In the genomic region with DNA sequence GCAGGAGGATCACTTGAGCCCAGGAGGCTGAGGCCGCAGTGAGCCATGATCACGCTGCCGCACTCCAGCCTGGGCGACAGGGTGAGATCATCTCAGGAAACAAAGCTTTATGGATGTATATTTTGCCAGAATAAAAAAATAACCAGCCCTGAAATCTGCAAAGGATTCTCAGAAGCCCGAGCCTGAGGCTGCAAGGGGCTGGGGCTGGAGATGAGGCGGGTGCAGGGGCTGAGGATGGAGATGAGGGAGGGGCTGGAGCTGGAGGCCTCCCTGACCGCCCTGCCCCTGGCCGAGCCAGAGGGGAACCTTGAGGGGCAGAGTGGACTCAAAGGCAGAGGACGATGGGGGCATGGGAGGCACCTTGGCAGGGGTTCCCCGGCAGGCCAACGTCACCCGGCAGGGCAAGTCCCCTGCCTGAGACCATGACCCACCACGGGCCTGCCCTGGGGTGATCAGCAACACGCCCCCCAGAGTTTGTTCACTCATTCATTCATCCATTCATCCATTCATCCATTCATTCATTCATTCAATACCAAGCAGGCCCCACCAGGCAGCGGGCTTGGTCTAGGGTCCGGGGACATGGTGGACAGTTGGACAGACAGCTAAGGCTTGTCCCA, we compare ENCODE assay signal across 22 cellular contexts. TPM values are rescaled to one million over a fixed set of nuclear protein-coding genes. Genes with fewer than 3 reads are reported as not detected.
DNase-seq lines count a peak whose midpoint lies in the region; ATAC-seq, FAIRE-seq and TF ChIP-seq lines count a peak whose summit lies in the region.
"Had no signal": no experiment of that assay in that cellular context is flagged by ENCODE, and none has a peak within 500 bp of the region (broad histone marks: within the 10 kb centered on the region; RNA-seq: fewer than 3 reads in every experiment).

No MANE protein-coding gene starts in this region.

- TF ChIP-seq CTCF in C4-2B (conservative IDR thresholded peaks at IDR 0.05) (no peak), K562 (IDR thresholded peaks at IDR 0.05 in 2 of 3, conservative IDR thresholded peaks at IDR 0.05 in 1 of 3; ENCODE audit: insufficient read depth in 2 of 3, low read depth in 1 of 3, low read length in 3 of 3) (no peak)

- no TSS peak for BruUV-seq in K562 (replicated peaks; lab: Mats Ljungman, UMichigan)

- CTCF ChIA-PET in K562 (lab: Yijun Ruan, JAX; ENCODE audit: low intra/inter-chr PET ratio): no interaction called here

- no peaks in the 10 kb centered on the region for H3K4me1 Mint-ChIP-seq in activated T-cell treated with anti-CD3 and anti-CD28 coated beads, Interleukin-2, amount 50 U/mL, for 72 hours (ENCODE audit: low read depth)
- H3K4me1 Mint-ChIP-seq in activated T-cell treated with anti-CD3 and anti-CD28 coated beads, Interleukin-2, amount 50 U/mL, for 4 hours (ENCODE audit: low read depth): peaks cover 7% of the 10 kb centered on the region
- peaks cover 18 to 41% of the 10 kb centered on the region in 2 donors for H3K4me1 Mint-ChIP-seq in stimulated activated naive B cell treated with anti-CD40 and anti-IgM and Interleukin-4, amounts not matched to agents 10 μg/mL and 1 μg/mL and 100 μg/mL, for 72 hours

- 90% methylated on average over 16 of the region's 16 CpGs for WGBS in K562 (ENCODE audit: insufficient coverage, low coverage, missing lambda C conversion rate)

- no peaks in the 10 kb centered on the region for H3K27me3 Mint-ChIP-seq in activated T-cell treated with anti-CD3 and anti-CD28 coated beads, Interleukin-2, amount 50 U/mL, for 72 hours (ENCODE audit: low read depth)
- H3K27me3 Mint-ChIP-seq in activated T-cell treated with anti-CD3 and anti-CD28 coated beads, Interleukin-2, amount 50 U/mL, for 4 hours (ENCODE audit: low read depth): no peaks in the 10 kb centered on the region
- no peaks in the 10 kb centered on the region for H3K27me3 Mint-ChIP-seq in stimulated activated naive B cell treated with anti-CD40 and anti-IgM and Interleukin-4, amounts not matched to agents 10 μg/mL and 1 μg/mL and 100 μg/mL, for 72 hours
- H3K27me3 Mint-ChIP-seq: CD4-positive, alpha-beta memory T cell; IgD-negative memory B cell had no signal

- no peaks in the 10 kb centered on the region for H3K9me3 Mint-ChIP-seq in activated T-cell treated with anti-CD3 and anti-CD28 coated beads, Interleukin-2, amount 50 U/mL, for 72 hours
- no peaks in the 10 kb centered on the region for H3K9me3 Mint-ChIP-seq in activated T-cell treated with anti-CD3 and anti-CD28 coated beads, Interleukin-2, amount 50 U/mL, for 4 hours
- no peaks in the 10 kb centered on the region for H3K9me3 Mint-ChIP-seq in stimulated activated naive B cell treated with anti-CD40 and anti-IgM and Interleukin-4, amounts not matched to agents 10 μg/mL and 1 μg/mL and 100 μg/mL, for 72 hours
- H3K9me3 Mint-ChIP-seq: CD4-positive, alpha-beta memory T cell; GM23338; HFFc6; IgD-negative memory B cell had no signal

- intact Hi-C loops in K562 (cut with micrococcal nuclease) (no loop called here), Right ventricle myocardium inferior (cut with DNase I) (no loop called here)

- H3K4me3 Mint-ChIP-seq in activated T-cell treated with anti-CD3 and anti-CD28 coated beads, Interleukin-2, amount 50 U/mL, for 72 hours: no peak overlapping the region
- H3K4me3 Mint-ChIP-seq in activated T-cell treated with anti-CD3 and anti-CD28 coated beads, Interleukin-2, amount 50 U/mL, for 4 hours: no peak overlapping the region
- no peak overlapping the region for H3K4me3 Mint-ChIP-seq in stimulated activated naive B cell treated with anti-CD40 and anti-IgM and Interleukin-4, amounts not matched to agents 10 μg/mL and 1 μg/mL and 100 μg/mL, for 72 hours
- H3K4me3 Mint-ChIP-seq: CD14-positive monocyte; CD4-positive, alpha-beta memory T cell; GM23338; HFFc6 had no signal

- no peak for DNase-seq in activated T-cell treated with anti-CD3 and anti-CD28 coated beads, Interleukin-2, amount 50 U/mL, for 72 hours
- no peak for DNase-seq in activated T-cell treated with anti-CD3 and anti-CD28 coated beads, Interleukin-2, amount 50 U/mL, for 4 hours
- DNase-seq in K562 (ENCODE audit: extremely low read depth in 1 of 4, low spot score in 3 of 4): no peak
- no peak for DNase-seq in stimulated activated naive B cell treated with anti-CD40 and anti-IgM and Interleukin-4, amounts not matched to agents 10 μg/mL and 1 μg/mL and 100 μg/mL, for 72 hours
- DNase-seq in Right ventricle myocardium inferior (ENCODE audit: missing footprints): no peak
- DNase-seq: BE2C; CD4-positive, alpha-beta memory T cell; DMS153; DMS79; GDM1; HCEC 1CT; HFFc6 had no signal

- peak overlapping the region; percentile 69 for H3K27ac Mint-ChIP-seq in activated T-cell treated with anti-CD3 and anti-CD28 coated beads, Interleukin-2, amount 50 U/mL, for 72 hours
- peak overlapping the region; percentile 25 for H3K27ac Mint-ChIP-seq in stimulated activated naive B cell treated with anti-CD40 and anti-IgM and Interleukin-4, amounts not matched to agents 10 μg/mL and 1 μg/mL and 100 μg/mL, for 72 hours
- H3K27ac Mint-ChIP-seq: GM23338, HFFc6, IgD-negative memory B cell had no signal

- no peak for ATAC-seq in activated T-cell treated with anti-CD3 and anti-CD28 coated beads, Interleukin-2, amount 50 U/mL, for 72 hours (replicated peaks in 1 of 2)
- no peak for ATAC-seq in activated T-cell treated with anti-CD3 and anti-CD28 coated beads, Interleukin-2, amount 50 U/mL, for 4 hours
- ATAC-seq in K562 (no peak), Right ventricle myocardium inferior (no peak), esophagus mucosa (no peak)
- no peak for ATAC-seq in stimulated activated naive B cell treated with anti-CD40 and anti-IgM and Interleukin-4, amounts not matched to agents 10 μg/mL and 1 μg/mL and 100 μg/mL, for 72 hours (replicated peaks)

- H3K79me2 ChIP-seq in K562 (ENCODE audit: control insufficient read depth, insufficient read depth, low read length): peaks cover 82% of the 10 kb centered on the region

- H3K9ac ChIP-seq in K562 (ENCODE audit: insufficient read depth in 1 of 2, low read depth in 2 of 2, low read length in 2 of 2): peak overlapping the region in 1 of 2 experiments; percentile 71; a peak in 1 of 4 replicates

- peaks cover 86% of the 10 kb centered on the region; the same call in 2 of the 3 replicates for H3K36me3 ChIP-seq in K562 (ENCODE audit: control insufficient read depth, insufficient read depth, low read length)
- H3K36me3 ChIP-seq: BE2C had no signal

- peaks cover 36% of the 10 kb centered on the region for H4K20me1 ChIP-seq in K562 (replicated peaks; ENCODE audit: control insufficient read depth, insufficient read depth, low read length)

- H3K4me2 ChIP-seq in K562 (ENCODE audit: insufficient read depth, low read length): no peak overlapping the region
- H3K4me2 ChIP-seq: GM23338 had no signal

- H3K36me3 Mint-ChIP-seq in activated T-cell treated with anti-CD3 and anti-CD28 coated beads, Interleukin-2, amount 50 U/mL, for 72 hours (ENCODE audit: insufficient read depth in 2 of 2): no peaks in the 10 kb centered on the region
- H3K36me3 Mint-ChIP-seq in activated T-cell treated with anti-CD3 and anti-CD28 coated beads, Interleukin-2, amount 50 U/mL, for 4 hours (ENCODE audit: insufficient read depth): no peaks in the 10 kb centered on the region
- H3K36me3 Mint-ChIP-seq in stimulated activated naive B cell treated with anti-CD40 and anti-IgM and Interleukin-4, amounts not matched to agents 10 μg/mL and 1 μg/mL and 100 μg/mL, for 72 hours: peaks cover 7 to 10% of the 10 kb centered on the region in 2 donors

- no peaks in the 10 kb centered on the region for H3K27me3 ChIP-seq in K562 (ENCODE audit: control insufficient read depth in 2 of 2, insufficient read depth in 2 of 2, low read length in 2 of 2)
- H3K27me3 ChIP-seq: BE2C had no signal

- no peak for FAIRE-seq in K562 (lab: Jason Lieb, UNC)
- FAIRE-seq: GM12892, GM18507, H54, HTR-8/SVneo had no signal

- TF ChIP-seq RAD21 in K562 (CRISPR knock-in tag; conservative IDR thresholded peaks at IDR 0.05 in 1 of 2, IDR thresholded peaks at IDR 0.05 in 1 of 2): no peak

- no peak for TF ChIP-seq POLR2A in K562 (conservative IDR thresholded peaks at IDR 0.05)

- H3K4me1 ChIP-seq in K562 (replicated peaks in 1 of 2; ENCODE audit: control insufficient read depth in 2 of 2, insufficient read depth in 2 of 2, low read length in 2 of 2): peaks cover 0 to 79% of the 10 kb centered on the region in 2 experiments; a peak in 2 of 5 replicates
- H3K4me1 ChIP-seq: BE2C had no signal

- H2AFZ ChIP-seq in K562 (ENCODE audit: low read depth, low read length): no peak overlapping the region
- H2AFZ ChIP-seq: GM23338 had no signal

- H3K4me3 ChIP-seq in K562: no peak overlapping the region
- H3K4me3 ChIP-seq: GM23338 had no signal

- POLR2A ChIA-PET in K562 (lab: Yijun Ruan, JAX): interaction anchor here (8.9 kb wide), 1 partner anchor 19 kb away, joined by 102 read pairs; no protein-coding TSS in a partner anchor

- peaks cover 8% of the 10 kb centered on the region for H3K9me1 ChIP-seq in K562 (ENCODE audit: control insufficient read depth, insufficient read depth, low read length)

- H3K27ac ChIP-seq in C4-2B (peak overlapping the region; percentile 5; the same call in 1 of the 2 replicates), K562 (ENCODE audit: extremely low read depth, low read depth, low read length) (no peak overlapping the region)
- H3K27ac ChIP-seq: 22Rv1 had no signal

- no peaks in the 10 kb centered on the region for H3K9me3 ChIP-seq in K562 (replicated peaks; ENCODE audit: control insufficient read depth, insufficient read depth, low read depth, low read length)
- H3K9me3 ChIP-seq: BE2C had no signal

- in situ Hi-C loops in K562 (cut with MboI): no loop called here

- no peak for TF ChIP-seq EP300 in K562 (IDR thresholded peaks at IDR 0.05; ENCODE audit: low read length)

RNA-seq across cellular contexts. Expression of a gene that starts 32.5 kb away (rescaled TPM):
- 100 to 1,000 TPM in 1 of 2 donors, 10 to 100 TPM in 1; 94.1 to 141 TPM for total RNA-seq in activated T-cell treated with anti-CD3 and anti-CD28 coated beads, Interleukin-2, amount 50 U/mL, for 72 hours
- 100 to 1,000 TPM; 116 to 171 (median 139) TPM for total RNA-seq in activated T-cell treated with anti-CD3 and anti-CD28 coated beads, Interleukin-2, amount 50 U/mL, for 4 hours
- 759 and 2,233 TPM in 2 replicates for total RNA-seq in K562 (2011; cell fraction: chromatin; rRNA removed; ENCODE audit: low replicate concordance)
- 1,565 and 1,591 TPM in 2 replicates for total RNA-seq in K562 (2011; cell fraction: nucleolus; rRNA removed)
- 1,027 and 1,219 TPM in 2 replicates for total RNA-seq in K562 (2011; cell fraction: nucleoplasm; rRNA removed)
- total RNA-seq in K562 (2014; rRNA removed) (213 and 305 TPM in 2 replicates), K562 (2014; rRNA removed; fragmentation: Illumina TruSeq; extraction: Trizol) (44.5 and 45.2 TPM in 2 replicates), K562 (2015; rRNA removed; fragmentation: Illumina TruSeq; extraction: Trizol) (97.9 and 113 TPM in 2 replicates), K562 (2021) (354 and 432 TPM in 2 replicates), Right ventricle myocardium inferior (18.1 TPM), esophagus mucosa (64.7 TPM)
- polyA plus RNA-seq in K562 (2011; rRNA removed) (131 and 170 TPM in 2 replicates), K562 (2014; fragmentation: Illumina TruSeq; extraction: Trizol) (146 and 201 TPM in 2 replicates), K562 (2014; fragmentation: Nextera tagmentation; extraction: Ambion mirVana) (1 to 10 TPM; 3.6 to 9.6 TPM), K562 (2014; rRNA removed) (319 and 383 TPM in 2 replicates)
- polyA plus RNA-seq in K562 (2011; cell fraction: cytosol; rRNA removed): 143 and 281 TPM in 2 replicates
- 1,334 and 2,777 TPM in 2 replicates for polyA plus RNA-seq in K562 (2011; cell fraction: nucleus; rRNA removed)
- 266 and 440 TPM in 2 replicates for polyA plus RNA-seq in K562 (2012)
- 56.6 and 97.2 TPM in 2 replicates for polyA minus RNA-seq in K562 (2011; rRNA and poly(A)+ RNA removed)
- polyA minus RNA-seq in K562 (2011; cell fraction: cytosol; rRNA and poly(A)+ RNA removed): 155 and 200 TPM in 2 replicates
- polyA minus RNA-seq in K562 (2011; cell fraction: nucleus; rRNA and poly(A)+ RNA removed): 321 and 450 TPM in 2 replicates

RNA-seq across cellular contexts. Expression of a gene that starts 46.2 kb away (rescaled TPM):
- total RNA-seq in activated T-cell treated with anti-CD3 and anti-CD28 coated beads, Interleukin-2, amount 50 U/mL, for 72 hours: 10 to 100 TPM; 25.9 to 34.9 TPM
- 100 to 1,000 TPM in 2 of 3 donors, 10 to 100 TPM in 1; 96.8 to 129 (median 116) TPM for total RNA-seq in activated T-cell treated with anti-CD3 and anti-CD28 coated beads, Interleukin-2, amount 50 U/mL, for 4 hours
- 45.3 and 159 TPM in 2 replicates for total RNA-seq in K562 (2011; cell fraction: chromatin; rRNA removed; ENCODE audit: low replicate concordance)
- total RNA-seq in K562 (2011; cell fraction: nucleolus; rRNA removed): 114 and 148 TPM in 2 replicates
- 48.7 and 66.7 TPM in 2 replicates for total RNA-seq in K562 (2011; cell fraction: nucleoplasm; rRNA removed)
- total RNA-seq in K562 (2014; rRNA removed): 55.4 and 68.9 TPM in 2 replicates
- 7.2 and 11.9 TPM in 2 replicates for total RNA-seq in K562 (2014; rRNA removed; fragmentation: Illumina TruSeq; extraction: Trizol)
- 41.1 and 49.2 TPM in 2 replicates for total RNA-seq in K562 (2015; rRNA removed; fragmentation: Illumina TruSeq; extraction: Trizol)
- total RNA-seq in K562 (2021): 105 and 106 TPM in 2 replicates
- polyA plus RNA-seq in K562 (2011; rRNA removed): 23.2 and 30.1 TPM in 2 replicates
- 40.2 and 96.8 TPM in 2 replicates for polyA plus RNA-seq in K562 (2011; cell fraction: cytosol; rRNA removed)
- polyA plus RNA-seq in K562 (2011; cell fraction: nucleus; rRNA removed): 102 and 136 TPM in 2 replicates
- 34.1 and 51.7 TPM in 2 replicates for polyA plus RNA-seq in K562 (2012)
- polyA plus RNA-seq in K562 (2014; fragmentation: Illumina TruSeq; extraction: Trizol): 17.7 and 46.9 TPM in 2 replicates
- polyA plus RNA-seq in K562 (2014; fragmentation: Nextera tagmentation; extraction: Ambion mirVana): 1 to 10 TPM; 1.3 to 3.0 TPM
- 63.4 and 76.6 TPM in 2 replicates for polyA plus RNA-seq in K562 (2014; rRNA removed)
- polyA minus RNA-seq in K562 (2011; rRNA and poly(A)+ RNA removed): 9.4 and 14.4 TPM in 2 replicates
- polyA minus RNA-seq in K562 (2011; cell fraction: cytosol; rRNA and poly(A)+ RNA removed): 48.0 and 51.1 TPM in 2 replicates
- 40.7 and 44.1 TPM in 2 replicates for polyA minus RNA-seq in K562 (2011; cell fraction: nucleus; rRNA and poly(A)+ RNA removed)
- 13.1 TPM for total RNA-seq in Right ventricle myocardium inferior
- 14.3 TPM for total RNA-seq in esophagus mucosa

RNA-seq across cellular contexts. Expression of a gene that starts 46.3 kb away (rescaled TPM):
- 10 to 100 TPM; 58.6 to 64.5 TPM for total RNA-seq in activated T-cell treated with anti-CD3 and anti-CD28 coated beads, Interleukin-2, amount 50 U/mL, for 72 hours
- 10 to 100 TPM; 28.0 to 45.7 (median 30.6) TPM for total RNA-seq in activated T-cell treated with anti-CD3 and anti-CD28 coated beads, Interleukin-2, amount 50 U/mL, for 4 hours
- 58.8 and 182 TPM in 2 replicates for total RNA-seq in K562 (2011; cell fraction: chromatin; rRNA removed; ENCODE audit: low replicate concordance)
- 89.5 and 92.7 TPM in 2 replicates for total RNA-seq in K562 (2011; cell fraction: nucleolus; rRNA removed)
- 60.1 and 64.4 TPM in 2 replicates for total RNA-seq in K562 (2011; cell fraction: nucleoplasm; rRNA removed)
- total RNA-seq in K562 (2014; rRNA removed) (46.9 and 61.6 TPM in 2 replicates), K562 (2014; rRNA removed; fragmentation: Illumina TruSeq; extraction: Trizol) (6.1 and 7.3 TPM in 2 replicates), K562 (2015; rRNA removed; fragmentation: Illumina TruSeq; extraction: Trizol) (19.5 and 22.3 TPM in 2 replicates), K562 (2021) (60.3 and 61.2 TPM in 2 replicates), Right ventricle myocardium inferior (17.0 TPM), esophagus mucosa (4.7 TPM)
- polyA plus RNA-seq in K562 (2011; rRNA removed) (26.5 and 37.4 TPM in 2 replicates), K562 (2014; fragmentation: Illumina TruSeq; extraction: Trizol) (12.7 and 27.9 TPM in 2 replicates), K562 (2014; fragmentation: Nextera tagmentation; extraction: Ambion mirVana) (under 1 TPM; 0.56 to 0.96 TPM), K562 (2014; rRNA removed) (59.4 and 65.6 TPM in 2 replicates)
- polyA plus RNA-seq in K562 (2011; cell fraction: cytosol; rRNA removed): 37.8 and 90.9 TPM in 2 replicates
- polyA plus RNA-seq in K562 (2011; cell fraction: nucleus; rRNA removed): 118 and 185 TPM in 2 replicates
- 23.8 and 39.8 TPM in 2 replicates for polyA plus RNA-seq in K562 (2012)
- 7.0 and 12.0 TPM in 2 replicates for polyA minus RNA-seq in K562 (2011; rRNA and poly(A)+ RNA removed)
- 41.2 and 44.5 TPM in 2 replicates for polyA minus RNA-seq in K562 (2011; cell fraction: cytosol; rRNA and poly(A)+ RNA removed)
- polyA minus RNA-seq in K562 (2011; cell fraction: nucleus; rRNA and poly(A)+ RNA removed): 33.4 and 39.2 TPM in 2 replicates

RNA-seq across cellular contexts. Expression of a gene that starts 51.1 kb away (rescaled TPM):
- total RNA-seq in activated T-cell treated with anti-CD3 and anti-CD28 coated beads, Interleukin-2, amount 50 U/mL, for 72 hours: 100 to 1,000 TPM; 167 to 172 TPM
- total RNA-seq in activated T-cell treated with anti-CD3 and anti-CD28 coated beads, Interleukin-2, amount 50 U/mL, for 4 hours: 10 to 100 TPM; 81.0 to 96.4 (median 87.2) TPM
- total RNA-seq in K562 (2011; cell fraction: chromatin; rRNA removed; ENCODE audit: low replicate concordance): 14.1 and 55.6 TPM in 2 replicates
- total RNA-seq in K562 (2011; cell fraction: nucleolus; rRNA removed): 67.5 and 87.8 TPM in 2 replicates
- 29.4 and 38.8 TPM in 2 replicates for total RNA-seq in K562 (2011; cell fraction: nucleoplasm; rRNA removed)
- total RNA-seq in K562 (2014; rRNA removed): 114 and 119 TPM in 2 replicates
- 3.4 and 4.4 TPM in 2 replicates for total RNA-seq in K562 (2014; rRNA removed; fragmentation: Illumina TruSeq; extraction: Trizol)
- 14.4 and 17.9 TPM in 2 replicates for total RNA-seq in K562 (2015; rRNA removed; fragmentation: Illumina TruSeq; extraction: Trizol)
- 173 and 178 TPM in 2 replicates for total RNA-seq in K562 (2021)
- polyA plus RNA-seq in K562 (2011; rRNA removed): 14.2 and 29.4 TPM in 2 replicates
- polyA plus RNA-seq in K562 (2011; cell fraction: cytosol; rRNA removed): 48.5 and 101 TPM in 2 replicates
- 38.4 and 58.3 TPM in 2 replicates for polyA plus RNA-seq in K562 (2011; cell fraction: nucleus; rRNA removed)
- polyA plus RNA-seq in K562 (2012): 68.4 and 200 TPM in 2 replicates
- 9.3 and 47.1 TPM in 2 replicates for polyA plus RNA-seq in K562 (2014; fragmentation: Illumina TruSeq; extraction: Trizol)
- 1 to 10 TPM in 1 of 2 experiments, under 1 TPM in 1; 0.92 to 1.6 TPM for polyA plus RNA-seq in K562 (2014; fragmentation: Nextera tagmentation; extraction: Ambion mirVana)
- 53.6 and 65.8 TPM in 2 replicates for polyA plus RNA-seq in K562 (2014; rRNA removed)
- polyA minus RNA-seq in K562 (2011; rRNA and poly(A)+ RNA removed): 9.8 and 10.4 TPM in 2 replicates
- 102 and 178 TPM in 2 replicates for polyA minus RNA-seq in K562 (2011; cell fraction: cytosol; rRNA and poly(A)+ RNA removed)
- polyA minus RNA-seq in K562 (2011; cell fraction: nucleus; rRNA and poly(A)+ RNA removed): 25.2 and 25.9 TPM in 2 replicates
- 0.65 TPM for total RNA-seq in Right ventricle myocardium inferior
- total RNA-seq in esophagus mucosa: 21.6 TPM

RNA-seq across cellular contexts. Expression of a gene that starts 59.2 kb away (rescaled TPM):
- total RNA-seq in activated T-cell treated with anti-CD3 and anti-CD28 coated beads, Interleukin-2, amount 50 U/mL, for 72 hours: 100 to 1,000 TPM; 116 to 139 TPM
- 100 to 1,000 TPM; 534 to 566 (median 566) TPM for total RNA-seq in activated T-cell treated with anti-CD3 and anti-CD28 coated beads, Interleukin-2, amount 50 U/mL, for 4 hours
- total RNA-seq in K562 (2011; cell fraction: chromatin; rRNA removed; ENCODE audit: low replicate concordance): 35.4 and 135 TPM in 2 replicates
- 138 and 183 TPM in 2 replicates for total RNA-seq in K562 (2011; cell fraction: nucleolus; rRNA removed)
- total RNA-seq in K562 (2011; cell fraction: nucleoplasm; rRNA removed): 82.7 and 89.3 TPM in 2 replicates
- total RNA-seq in K562 (2014; rRNA removed) (409 and 555 TPM in 2 replicates), K562 (2014; rRNA removed; fragmentation: Illumina TruSeq; extraction: Trizol) (86.2 and 129 TPM in 2 replicates), K562 (2015; rRNA removed; fragmentation: Illumina TruSeq; extraction: Trizol) (213 and 224 TPM in 2 replicates), K562 (2021) (340 and 359 TPM in 2 replicates), Right ventricle myocardium inferior (45.3 TPM), esophagus mucosa (207 TPM)
- polyA plus RNA-seq in K562 (2011; rRNA removed) (146 and 234 TPM in 2 replicates), K562 (2014; fragmentation: Illumina TruSeq; extraction: Trizol) (94.4 and 200 TPM in 2 replicates), K562 (2014; fragmentation: Nextera tagmentation; extraction: Ambion mirVana) (100 to 1,000 TPM in 1 of 2 experiments, 10 to 100 TPM in 1; 41.7 to 116 TPM), K562 (2014; rRNA removed) (354 and 422 TPM in 2 replicates)
- 130 and 287 TPM in 2 replicates for polyA plus RNA-seq in K562 (2011; cell fraction: cytosol; rRNA removed)
- 161 and 192 TPM in 2 replicates for polyA plus RNA-seq in K562 (2011; cell fraction: nucleus; rRNA removed)
- polyA plus RNA-seq in K562 (2012): 290 and 337 TPM in 2 replicates
- polyA minus RNA-seq in K562 (2011; rRNA and poly(A)+ RNA removed): 17.6 and 29.0 TPM in 2 replicates
- polyA minus RNA-seq in K562 (2011; cell fraction: cytosol; rRNA and poly(A)+ RNA removed): 127 and 142 TPM in 2 replicates
- polyA minus RNA-seq in K562 (2011; cell fraction: nucleus; rRNA and poly(A)+ RNA removed): 49.9 and 62.3 TPM in 2 replicates
